ENCODE assay signal across 11 cellular contexts in genomic region chr1:178371236-178371635, GRCh38.
DNase-seq lines count a peak whose midpoint lies in the region; ATAC-seq, FAIRE-seq and TF ChIP-seq lines count a peak whose summit lies in the region.
"Had no signal": no experiment of that assay in that cellular context is flagged by ENCODE, and none has a peak within 500 bp of the region (broad histone marks: within the 10 kb centered on the region; RNA-seq: fewer than 3 reads in every experiment).

No MANE protein-coding gene starts in this region.

- H3K79me2 ChIP-seq in endothelial cell of umbilical vein (ENCODE audit: control insufficient read depth, insufficient read depth, low read length), result no peaks in the 10 kb centered on the region

- no peak overlapping the region for H3K27ac ChIP-seq in A673 (ENCODE audit: low read depth, low read length, poor library complexity, severe bottlenecking)
- no peak overlapping the region for H3K27ac ChIP-seq in endothelial cell of umbilical vein (ENCODE audit: insufficient read depth, low read depth, low read length)
- no peak overlapping the region for H3K27ac ChIP-seq in muscle layer of colon (ENCODE audit: low read depth, low read length)
- H3K27ac ChIP-seq in ovary, result no peak overlapping the region

- no peak for TF ChIP-seq EP300 in ovary (IDR thresholded peaks at IDR 0.05)

- peak; percentile 18 for DNase-seq in A673 (ENCODE audit: low spot score)
- peak; percentile 38 for DNase-seq in MG63
- DNase-seq in endothelial cell of umbilical vein (ENCODE audit: low read depth, low spot score), result peak; percentile 72
- no peak for DNase-seq in ovary
- DNase-seq: activated CD4-positive, alpha-beta T cell treated with anti-CD3 and anti-CD28 coated beads, Interleukin-2, amount 50 U/mL, for 48 hours; central memory CD4-positive, alpha-beta T cell had no signal

- peak overlapping the region; percentile 81 for H3K4me2 ChIP-seq in endothelial cell of umbilical vein (ENCODE audit: insufficient read depth, low read length)

- CTCF ChIA-PET in A673 (lab: Charles Lee), result interaction anchor here (1.0 kb wide), 1 partner anchor 130 kb away, joined by 4 read pairs; no protein-coding TSS in a partner anchor
- CTCF ChIA-PET in endothelial cell of umbilical vein (lab: Charles Lee), result interaction anchor here (0.8 to 1.8 kb wide), 11 partner anchors 11 to 161 kb away, joined by 3 to 7 read pairs (median 4); no protein-coding TSS in a partner anchor

- TF ChIP-seq CTCF in A673 (conservative IDR thresholded peaks at IDR 0.05; ENCODE audit: low read depth, low read length) (no peak), endothelial cell of umbilical vein (IDR thresholded peaks at IDR 0.05; ENCODE audit: extremely low read depth in 1 of 2, insufficient read depth in 1 of 2, low read depth in 1 of 2, low read length in 2 of 2) (no peak), ovary (IDR thresholded peaks at IDR 0.05) (no peak)

- BruUV-seq in A673 (replicated peaks; lab: Mats Ljungman, UMichigan) (no TSS peak), endothelial cell of umbilical vein (replicated peaks; lab: Mats Ljungman, UMichigan) (no TSS peak)

- H3K4me1 ChIP-seq in A673 (ENCODE audit: insufficient read depth, low read length, poor library complexity, severe bottlenecking) (peaks cover 3% of the 10 kb centered on the region), endothelial cell of umbilical vein (ENCODE audit: control insufficient read depth, extremely low read depth, insufficient read depth, low read length) (peaks cover 8% of the 10 kb centered on the region), muscle layer of colon (ENCODE audit: insufficient read depth, low read length) (peaks cover 11% of the 10 kb centered on the region), ovary (ENCODE audit: insufficient read depth) (no peaks in the 10 kb centered on the region)

- intact Hi-C loops in A673 (cut with micrococcal nuclease; ENCODE audit: unreplicated experiment), result no loop called here
- intact Hi-C loops in endothelial cell of umbilical vein (cut with micrococcal nuclease), result loop anchor here (5.0 kb wide), 1 partner anchor 131 kb away; no protein-coding TSS in a partner anchor
- intact Hi-C loops in ovary (cut with DNase I), result no loop called here

- H3K9me1 ChIP-seq in endothelial cell of umbilical vein (replicated peaks; ENCODE audit: control insufficient read depth, extremely low read depth, insufficient read depth, low read length), result no peaks in the 10 kb centered on the region

- TF ChIP-seq POLR2A in endothelial cell of umbilical vein (IDR thresholded peaks at IDR 0.05; ENCODE audit: low read depth, low read length) (no peak), ovary (IDR thresholded peaks at IDR 0.05) (no peak)

- 0 to 1% (median 1%) methylated on average over 6 of the region's 6 CpGs for WGBS in ovary, 3 donors

- H2AFZ ChIP-seq in endothelial cell of umbilical vein (ENCODE audit: low read depth, low read length), result peak overlapping the region; percentile 71

- POLR2A ChIA-PET in A673 (lab: Charles Lee; ENCODE audit: low non-redundant PET), result no interaction called here
- POLR2A ChIA-PET in endothelial cell of umbilical vein (lab: Charles Lee), result no interaction called here

- H3K36me3 ChIP-seq in A673 (ENCODE audit: insufficient read depth, low read length, poor library complexity, severe bottlenecking) (no peaks in the 10 kb centered on the region), MG63 (no peaks in the 10 kb centered on the region), endothelial cell of umbilical vein (ENCODE audit: control insufficient read depth in 2 of 2, extremely low read depth in 1 of 2, insufficient read depth in 2 of 2, low read length in 2 of 2) (no peaks in the 10 kb centered on the region), muscle layer of colon (ENCODE audit: insufficient read depth, low read length) (no peaks in the 10 kb centered on the region), ovary (no peaks in the 10 kb centered on the region)

- H3K9ac ChIP-seq in endothelial cell of umbilical vein (replicated peaks; ENCODE audit: extremely low read depth, insufficient read depth, low read length), result peak overlapping the region; percentile 45
- peak overlapping the region; percentile 42 for H3K9ac ChIP-seq in muscle layer of colon (ENCODE audit: low read length)

- no peak for ATAC-seq in HG03039 (IDR thresholded peaks at IDR 0.05; ENCODE audit: unreplicated experiment)
- ATAC-seq in GM18873 (IDR thresholded peaks at IDR 0.05; ENCODE audit: low FRiP score, unreplicated experiment), result no peak
- ATAC-seq in GM19467 (IDR thresholded peaks at IDR 0.05; ENCODE audit: unreplicated experiment), result no peak

- H3K9me3 ChIP-seq in A673 (ENCODE audit: low read depth, low read length, poor library complexity, severe bottlenecking) (no peaks in the 10 kb centered on the region), MG63 (no peaks in the 10 kb centered on the region), endothelial cell of umbilical vein (replicated peaks; ENCODE audit: control insufficient read depth, insufficient read depth, low read length) (no peaks in the 10 kb centered on the region), muscle layer of colon (ENCODE audit: low read length) (no peaks in the 10 kb centered on the region), ovary (no peaks in the 10 kb centered on the region)

- H4K20me1 ChIP-seq in endothelial cell of umbilical vein (replicated peaks; ENCODE audit: control insufficient read depth, extremely low read depth, insufficient read depth, low read length), result no peaks in the 10 kb centered on the region

- H3K27me3 ChIP-seq in A673 (replicated peaks; ENCODE audit: insufficient read depth, low read depth, low read length, poor library complexity) (no peaks in the 10 kb centered on the region), MG63 (no peaks in the 10 kb centered on the region), endothelial cell of umbilical vein (ENCODE audit: control insufficient read depth in 2 of 2, insufficient read depth in 2 of 2, low read length in 2 of 2) (no peaks in the 10 kb centered on the region), muscle layer of colon (ENCODE audit: control insufficient read depth in 1 of 2, insufficient read depth in 2 of 2, low read length in 2 of 2) (no peaks in the 10 kb centered on the region), ovary (no peaks in the 10 kb centered on the region)

- no peak for FAIRE-seq in endothelial cell of umbilical vein (lab: Jason Lieb, UNC)

- dilution Hi-C loops in endothelial cell of umbilical vein (cut with MboI; ENCODE audit: extremely low pct_ligation_motif_present, low sequenced_read_pairs), result no loop called here

- H3K4me3 ChIP-seq in A673 (ENCODE audit: low read depth, low read length, poor library complexity, severe bottlenecking) (peak overlapping the region; percentile 35), MG63 (peak overlapping the region; percentile 1; the same call in 1 of the 2 replicates), endothelial cell of umbilical vein (replicated peaks in 1 of 3; ENCODE audit: insufficient read depth in 1 of 3, low read depth in 1 of 3, low read length in 3 of 3) (peak overlapping the region; percentile 23 to 60 (median 26)), muscle layer of colon (ENCODE audit: low read depth in 1 of 2, low read length in 2 of 2) (peak overlapping the region; percentile 7 to 55), ovary (no peak overlapping the region)
- H3K4me3 ChIP-seq: lung had no signal

TF ChIP-seq in endothelial cell of umbilical vein, 7 proteins besides CTCF, POLR2A, EP300 and RAD21:
- TF ChIP-seq MYC (IDR thresholded peaks at IDR 0.05; ENCODE audit: low read depth, low read length) (no peak), EZH2 (IDR thresholded peaks at IDR 0.05; ENCODE audit: borderline replicate concordance, low read depth, low read length, severe bottlenecking) (no peak), POLR2AphosphoS5 (IDR thresholded peaks at IDR 0.05; ENCODE audit: insufficient read depth, low read depth, low read length) (no peak), GATA2 (IDR thresholded peaks at IDR 0.05; ENCODE audit: insufficient read depth, insufficient read length, low read depth, low read length) (no peak), MAX (IDR thresholded peaks at IDR 0.05; ENCODE audit: insufficient read depth, insufficient read length) (no peak), FOS (IDR thresholded peaks at IDR 0.05; ENCODE audit: borderline replicate concordance, insufficient read depth, low read length) (no peak), JUN (IDR thresholded peaks at IDR 0.05; ENCODE audit: borderline replicate concordance, insufficient read depth, insufficient read length, low read depth) (no peak)
TF ChIP-seq in endothelial cell of umbilical vein: peak in this region for 0.

Comparison
In these comparisons a context has a peak if more than half of its experiments do, and no peak if none do; other contexts are left out.
1. DNase-seq: peak in A673 (single experiment), MG63 (single experiment) and endothelial cell of umbilical vein (single experiment); none in ovary (0 of 5).